In the genomic region with DNA sequence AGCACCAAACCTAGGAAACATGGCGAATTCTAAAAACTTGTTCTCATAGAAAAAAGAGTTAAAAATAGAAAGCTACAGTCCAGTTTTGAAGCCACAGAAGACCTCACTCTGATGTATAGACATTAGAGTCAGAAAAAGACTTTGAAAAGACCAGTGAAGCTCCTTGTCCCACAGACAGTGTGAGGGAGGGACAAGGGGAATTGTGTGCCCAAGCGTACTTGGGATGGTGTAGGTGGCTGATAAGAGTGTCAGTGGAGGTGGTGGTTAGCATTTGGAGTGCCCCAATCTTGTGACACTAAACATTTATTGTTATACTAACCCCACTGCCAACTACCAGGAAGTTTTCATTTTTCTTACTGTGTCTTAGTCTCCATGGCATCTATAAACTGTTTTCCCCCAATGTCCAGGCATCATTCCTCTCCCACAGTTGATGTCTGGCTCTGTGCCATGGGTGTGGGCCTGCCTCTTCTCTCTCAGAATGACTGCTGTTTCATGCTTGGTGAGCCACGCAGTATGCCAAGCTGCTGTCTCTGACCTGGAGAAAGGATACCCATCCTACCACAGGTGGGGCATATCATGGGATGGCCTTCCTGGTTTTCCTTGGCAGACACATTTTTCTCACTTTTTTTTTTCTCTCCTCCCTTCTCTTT, we compare ENCODE assay signal across 1 cellular context.
TF ChIP-seq lines count a peak whose summit lies in the region.

No MANE protein-coding gene starts in this region.

TF ChIP-seq in GM23338, 12 proteins besides CTCF, POLR2A, EP300 and RAD21 (continued from another document):
- TF ChIP-seq ZNF462 (CRISPR knock-in tag; IDR thresholded peaks at IDR 0.05): no peak
- no peak for TF ChIP-seq POLR2AphosphoS5 (IDR thresholded peaks at IDR 0.05; ENCODE audit: low read depth)
- no peak for TF ChIP-seq ZNF331 (CRISPR knock-in tag; IDR thresholded peaks at IDR 0.05; ENCODE audit: low read depth)
- TF ChIP-seq ZNF114 (CRISPR knock-in tag; IDR thresholded peaks at IDR 0.05): no peak
- TF ChIP-seq CREB1 (CRISPR knock-in tag; IDR thresholded peaks at IDR 0.05; ENCODE audit: low read depth): no peak
- TF ChIP-seq EZH2phosphoT487 (IDR thresholded peaks at IDR 0.05; ENCODE audit: unreplicated experiment): no peak
- TF ChIP-seq EZH2 (IDR thresholded peaks at IDR 0.05; ENCODE audit: low read depth, unreplicated experiment): no peak
- TF ChIP-seq, protein P1, sequence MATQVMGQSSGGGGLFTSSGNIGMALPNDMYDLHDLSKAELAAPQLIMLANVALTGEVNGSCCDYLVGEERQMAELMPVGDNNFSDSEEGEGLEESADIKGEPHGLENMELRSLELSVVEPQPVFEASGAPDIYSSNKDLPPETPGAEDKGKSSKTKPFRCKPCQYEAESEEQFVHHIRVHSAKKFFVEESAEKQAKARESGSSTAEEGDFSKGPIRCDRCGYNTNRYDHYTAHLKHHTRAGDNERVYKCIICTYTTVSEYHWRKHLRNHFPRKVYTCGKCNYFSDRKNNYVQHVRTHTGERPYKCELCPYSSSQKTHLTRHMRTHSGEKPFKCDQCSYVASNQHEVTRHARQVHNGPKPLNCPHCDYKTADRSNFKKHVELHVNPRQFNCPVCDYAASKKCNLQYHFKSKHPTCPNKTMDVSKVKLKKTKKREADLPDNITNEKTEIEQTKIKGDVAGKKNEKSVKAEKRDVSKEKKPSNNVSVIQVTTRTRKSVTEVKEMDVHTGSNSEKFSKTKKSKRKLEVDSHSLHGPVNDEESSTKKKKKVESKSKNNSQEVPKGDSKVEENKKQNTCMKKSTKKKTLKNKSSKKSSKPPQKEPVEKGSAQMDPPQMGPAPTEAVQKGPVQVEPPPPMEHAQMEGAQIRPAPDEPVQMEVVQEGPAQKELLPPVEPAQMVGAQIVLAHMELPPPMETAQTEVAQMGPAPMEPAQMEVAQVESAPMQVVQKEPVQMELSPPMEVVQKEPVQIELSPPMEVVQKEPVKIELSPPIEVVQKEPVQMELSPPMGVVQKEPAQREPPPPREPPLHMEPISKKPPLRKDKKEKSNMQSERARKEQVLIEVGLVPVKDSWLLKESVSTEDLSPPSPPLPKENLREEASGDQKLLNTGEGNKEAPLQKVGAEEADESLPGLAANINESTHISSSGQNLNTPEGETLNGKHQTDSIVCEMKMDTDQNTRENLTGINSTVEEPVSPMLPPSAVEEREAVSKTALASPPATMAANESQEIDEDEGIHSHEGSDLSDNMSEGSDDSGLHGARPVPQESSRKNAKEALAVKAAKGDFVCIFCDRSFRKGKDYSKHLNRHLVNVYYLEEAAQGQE (IDR thresholded peaks at IDR 0.05; ENCODE audit: unreplicated experiment): no peak
TF ChIP-seq in GM23338: peak in this region for 0.
